8 cellular contexts compared by ENCODE assay signal in the genomic region with DNA sequence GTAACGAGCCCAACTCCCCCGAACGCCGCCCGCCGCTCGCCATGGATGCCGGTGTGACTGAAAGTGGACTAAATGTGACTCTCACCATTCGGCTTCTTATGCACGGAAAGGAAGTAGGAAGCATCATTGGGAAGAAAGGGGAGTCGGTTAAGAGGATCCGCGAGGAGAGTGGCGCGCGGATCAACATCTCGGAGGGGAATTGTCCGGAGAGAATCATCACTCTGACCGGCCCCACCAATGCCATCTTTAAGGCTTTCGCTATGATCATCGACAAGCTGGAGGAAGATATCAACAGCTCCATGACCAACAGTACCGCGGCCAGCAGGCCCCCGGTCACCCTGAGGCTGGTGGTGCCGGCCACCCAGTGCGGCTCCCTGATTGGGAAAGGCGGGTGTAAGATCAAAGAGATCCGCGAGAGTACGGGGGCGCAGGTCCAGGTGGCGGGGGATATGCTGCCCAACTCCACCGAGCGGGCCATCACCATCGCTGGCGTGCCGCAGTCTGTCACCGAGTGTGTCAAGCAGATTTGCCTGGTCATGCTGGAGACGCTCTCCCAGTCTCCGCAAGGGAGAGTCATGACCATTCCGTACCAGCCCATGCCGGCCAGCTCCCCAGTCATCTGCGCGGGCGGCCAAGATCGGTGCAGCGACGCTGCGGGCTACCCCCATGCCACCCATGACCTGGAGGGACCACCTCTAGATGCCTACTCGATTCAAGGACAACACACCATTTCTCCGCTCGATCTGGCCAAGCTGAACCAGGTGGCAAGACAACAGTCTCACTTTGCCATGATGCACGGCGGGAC. TPM values are rescaled to one million over a fixed set of nuclear protein-coding genes. Genes with fewer than 3 reads are reported as not detected.
DNase-seq lines count a peak whose midpoint lies in the region; ATAC-seq, FAIRE-seq and TF ChIP-seq lines count a peak whose summit lies in the region.

No MANE protein-coding gene starts in this region.

- peaks cover 35% of the 10 kb centered on the region for H3K4me1 ChIP-seq in GM12878 (ENCODE audit: control insufficient read depth, insufficient read depth, low read length)

- no peak for TF ChIP-seq EP300 in GM12878 (IDR thresholded peaks at IDR 0.05; ENCODE audit: borderline replicate concordance in 1 of 2, control insufficient read depth in 1 of 2, low read depth in 2 of 2, low read length in 2 of 2)

- no peak for TF ChIP-seq RAD21 in GM12878 (IDR thresholded peaks at IDR 0.05; ENCODE audit: insufficient read depth, low read depth, low read length)

- H3K27ac ChIP-seq in GM12878 (ENCODE audit: control insufficient read depth, insufficient read depth): peak overlapping the region; percentile 90

- H3K36me3 ChIP-seq in H7 (replicated peaks; ENCODE audit: control insufficient read depth, insufficient read depth, low read length): peaks cover 12% of the 10 kb centered on the region
- peaks cover 3 to 15% of the 10 kb centered on the region in 2 experiments for H3K36me3 ChIP-seq in GM12878 (ENCODE audit: control insufficient read depth in 2 of 2, insufficient read depth in 2 of 2, low read length in 1 of 2)

- CTCF ChIA-PET in GM12878 (lab: Yijun Ruan, JAX): interaction anchor here (1.0 to 3.4 kb wide), 12 partner anchors 16 to 175 kb away, joined by 3 to 25 read pairs (median 6); no protein-coding TSS in a partner anchor

- BruUV-seq in GM12878 (replicated peaks; lab: Mats Ljungman, UMichigan): TSS peak; percentile 87

- peak; percentile 43 for ATAC-seq in SK-N-SH treated with all-trans-retinoic acid at 6 μM for 48 hours
- peak; percentile 0 for ATAC-seq in GM12878
- no peak for ATAC-seq in HG02981 (IDR thresholded peaks at IDR 0.05; ENCODE audit: unreplicated experiment)
- no peak for ATAC-seq in GM21367 (IDR thresholded peaks at IDR 0.05; ENCODE audit: unreplicated experiment)

- FAIRE-seq in GM12878 (lab: Jason Lieb, UNC): no peak

- H2AFZ ChIP-seq in GM12878 (ENCODE audit: control insufficient read depth, low read depth, low read length): no peak overlapping the region

- peak; percentile 85 for TF ChIP-seq POLR2A in GM12878 (IDR thresholded peaks at IDR 0.05; ENCODE audit: low read depth, low read length)

- in situ Hi-C loops in GM12878 (cut with MboI): no loop called here

- H4K20me1 ChIP-seq in GM12878 (ENCODE audit: control insufficient read depth, insufficient read depth): no peaks in the 10 kb centered on the region

- peaks cover 60% of the 10 kb centered on the region for H3K79me2 ChIP-seq in GM12878 (ENCODE audit: control insufficient read depth, insufficient read depth, low read length)

- RAD21 ChIA-PET in GM12878 (lab: Charles Lee; ENCODE audit: unreplicated experiment): interaction anchor here (0.9 to 10.7 kb wide), 13 partner anchors 10 to 174 kb away, joined by 4 to 181 read pairs (median 11); partner anchors contain the start of genes MXD1 and PCYOX1

- TF ChIP-seq CTCF in GM12878 (IDR thresholded peaks at IDR 0.05 in 2 of 3, conservative IDR thresholded peaks at IDR 0.05 in 1 of 3; ENCODE audit: control insufficient read depth in 2 of 3, extremely low read depth in 1 of 3, insufficient read depth in 1 of 3, low read depth in 3 of 3, low read length in 3 of 3): peak in 1 of 3 experiments; percentile 17; a peak in 1 of 6 replicates

- intact Hi-C loops in GM12878 (cut with micrococcal nuclease; ENCODE audit: unreplicated experiment): loop anchor here (1.0 to 5.0 kb wide), 7 partner anchors 21 to 214 kb away; partner anchors contain the start of genes C2orf42, FAM136A, MXD1 and TIA1

- 1% methylated on average over 54 of the region's 54 CpGs for WGBS in GM12878 (ENCODE audit: insufficient coverage, insufficient replicate concordance, low lambda C conversion rate, missing lambda C conversion rate)

- peak overlapping the region; percentile 98 for H3K9ac ChIP-seq in GM12878 (ENCODE audit: control insufficient read depth, insufficient read depth, low read length)

- H3K27me3 ChIP-seq in H7 (ENCODE audit: control insufficient read depth, insufficient read depth, low read length) (no peaks in the 10 kb centered on the region), GM12878 (replicated peaks in 1 of 2; ENCODE audit: control insufficient read depth in 2 of 2, insufficient read depth in 2 of 2, low read length in 1 of 2) (no peaks in the 10 kb centered on the region)

- H3K9me3 ChIP-seq in GM12878 (replicated peaks; ENCODE audit: control insufficient read depth, insufficient read depth, low read length) (no peaks in the 10 kb centered on the region; the same call in none of the 3 replicates), iPS-18c (ENCODE audit: control insufficient read depth, insufficient read depth, low read length) (no peaks in the 10 kb centered on the region)

- SMC1A ChIA-PET in GM12878 (lab: Charles Lee; ENCODE audit: uncharacterized antibody, unreplicated experiment): interaction anchor here (1.0 to 9.6 kb wide), 11 partner anchors 18 to 174 kb away, joined by 3 to 147 read pairs (median 11); partner anchors contain the start of gene MXD1

- H3K4me2 ChIP-seq in GM12878 (ENCODE audit: control insufficient read depth, insufficient read depth): peak overlapping the region; percentile 96

- POLR2A ChIA-PET in GM12878 (lab: Charles Lee): interaction anchor here (1.0 to 13.4 kb wide), 11 partner anchors 11 to 174 kb away, joined by 3 to 187 read pairs (median 10); partner anchors contain the start of gene MXD1

- H3K4me3 ChIP-seq in H7 (ENCODE audit: insufficient read depth, low read depth, low read length): peak overlapping the region; percentile 79
- H3K4me3 ChIP-seq in GM12878: peak overlapping the region; percentile 92
- H3K4me3 ChIP-seq in iPS-18c (ENCODE audit: insufficient read depth, low read depth, low read length): peak overlapping the region; percentile 93
- H3K4me3 ChIP-seq in skeletal muscle cell (ENCODE audit: low read depth, low read length): peak overlapping the region; percentile 80

- DNase-seq in C1 segment of cervical spinal cord (lab: John Stamatoyannopoulos, UW) (peak in 9 of 14 donors; percentile 40 to 77 (median 63)), H7 (peak; percentile 70), GM12878 (ENCODE audit: low read depth, low spot score) (no peak), skeletal muscle cell (ENCODE audit: low read depth) (no peak)

TF ChIP-seq in SK-N-SH treated with all-trans-retinoic acid at 6 μM for 48 hours, 23 proteins besides CTCF, POLR2A, EP300 and RAD21 (continues in another document):
- TF ChIP-seq ZC3H10 (CRISPR knock-in tag; IDR thresholded peaks at IDR 0.05): no peak
- no peak for TF ChIP-seq ISL1 (CRISPR knock-in tag; IDR thresholded peaks at IDR 0.05)
- no peak for TF ChIP-seq TCF4 (CRISPR knock-in tag; IDR thresholded peaks at IDR 0.05; ENCODE audit: borderline replicate concordance)
- TF ChIP-seq TOX (CRISPR knock-in tag; IDR thresholded peaks at IDR 0.05; ENCODE audit: borderline replicate concordance): no peak
- no peak for TF ChIP-seq BACH2 (CRISPR knock-in tag; IDR thresholded peaks at IDR 0.05; ENCODE audit: borderline replicate concordance)
- TF ChIP-seq CSDC2 (CRISPR knock-in tag; IDR thresholded peaks at IDR 0.05): no peak
- TF ChIP-seq SNAI2 (CRISPR knock-in tag; IDR thresholded peaks at IDR 0.05): no peak
- no peak for TF ChIP-seq ZNF70 (CRISPR knock-in tag; IDR thresholded peaks at IDR 0.05)

TF ChIP-seq in GM12878, 131 proteins besides CTCF, POLR2A, EP300 and RAD21 (continues in another document):
- no peak for TF ChIP-seq PML (IDR thresholded peaks at IDR 0.05; ENCODE audit: low read length)
- TF ChIP-seq, protein P1, sequence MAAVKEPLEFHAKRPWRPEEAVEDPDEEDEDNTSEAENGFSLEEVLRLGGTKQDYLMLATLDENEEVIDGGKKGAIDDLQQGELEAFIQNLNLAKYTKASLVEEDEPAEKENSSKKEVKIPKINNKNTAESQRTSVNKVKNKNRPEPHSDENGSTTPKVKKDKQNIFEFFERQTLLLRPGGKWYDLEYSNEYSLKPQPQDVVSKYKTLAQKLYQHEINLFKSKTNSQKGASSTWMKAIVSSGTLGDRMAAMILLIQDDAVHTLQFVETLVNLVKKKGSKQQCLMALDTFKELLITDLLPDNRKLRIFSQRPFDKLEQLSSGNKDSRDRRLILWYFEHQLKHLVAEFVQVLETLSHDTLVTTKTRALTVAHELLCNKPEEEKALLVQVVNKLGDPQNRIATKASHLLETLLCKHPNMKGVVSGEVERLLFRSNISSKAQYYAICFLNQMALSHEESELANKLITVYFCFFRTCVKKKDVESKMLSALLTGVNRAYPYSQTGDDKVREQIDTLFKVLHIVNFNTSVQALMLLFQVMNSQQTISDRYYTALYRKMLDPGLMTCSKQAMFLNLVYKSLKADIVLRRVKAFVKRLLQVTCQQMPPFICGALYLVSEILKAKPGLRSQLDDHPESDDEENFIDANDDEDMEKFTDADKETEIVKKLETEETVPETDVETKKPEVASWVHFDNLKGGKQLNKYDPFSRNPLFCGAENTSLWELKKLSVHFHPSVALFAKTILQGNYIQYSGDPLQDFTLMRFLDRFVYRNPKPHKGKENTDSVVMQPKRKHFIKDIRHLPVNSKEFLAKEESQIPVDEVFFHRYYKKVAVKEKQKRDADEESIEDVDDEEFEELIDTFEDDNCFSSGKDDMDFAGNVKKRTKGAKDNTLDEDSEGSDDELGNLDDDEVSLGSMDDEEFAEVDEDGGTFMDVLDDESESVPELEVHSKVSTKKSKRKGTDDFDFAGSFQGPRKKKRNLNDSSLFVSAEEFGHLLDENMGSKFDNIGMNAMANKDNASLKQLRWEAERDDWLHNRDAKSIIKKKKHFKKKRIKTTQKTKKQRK (IDR thresholded peaks at IDR 0.05; ENCODE audit: low read depth, low read length): no peak
- TF ChIP-seq HDGF (IDR thresholded peaks at IDR 0.05): peak; percentile 76; the same call in 1 of the 2 replicates
- TF ChIP-seq RELA (IDR thresholded peaks at IDR 0.05; ENCODE audit: borderline replicate concordance, partially characterized antibody): no peak

RNA-seq across cellular contexts. Expression of gene PCBP1, which starts 0.6 kb away (rescaled TPM):
- total RNA-seq in H7 (2014; rRNA removed; shearing (Covaris generic)): 52.6 and 63.2 TPM in 2 replicates
- 26.7 and 27.7 TPM in 2 replicates for total RNA-seq in GM12878 (2013; cell fraction: nucleolus; rRNA removed)
- total RNA-seq in GM12878 (2014; rRNA removed) (64.0 and 84.2 TPM in 2 replicates), GM12878 (2014; rRNA removed; fragmentation: Illumina TruSeq; extraction: Trizol) (45.5 and 47.3 TPM in 2 replicates), GM12878 (2021) (494 and 497 TPM in 2 replicates)
- 211 TPM for polyA plus RNA-seq in GM12878 (2011; ENCODE audit: low read depth)
- polyA plus RNA-seq in GM12878 (2011; rRNA removed) (83.5 and 121 TPM in 2 replicates), GM12878 (2014; fragmentation: Illumina TruSeq; extraction: Trizol) (304 and 338 TPM in 2 replicates), GM12878 (2014; fragmentation: Nextera tagmentation; extraction: Ambion mirVana) (10 to 100 TPM; 24.4 to 28.9 TPM), GM12878 (2014; rRNA removed) (221 and 272 TPM in 2 replicates), GM12878 (2016; fragmentation: Nextera tagmentation; extraction: Ambion mirVana) (100 to 1,000 TPM; 138 to 259 TPM)
- polyA plus RNA-seq in GM12878 (2011; cell fraction: cytosol; rRNA removed): 149 and 196 TPM in 2 replicates
- polyA plus RNA-seq in GM12878 (2011; cell fraction: nucleus; rRNA removed): 123 and 173 TPM in 2 replicates
- polyA plus RNA-seq in GM12878 (2012): 433 and 458 TPM in 2 replicates
- polyA minus RNA-seq in GM12878 (2011; rRNA and poly(A)+ RNA removed): 85.5 and 116 TPM in 2 replicates
- 83.9 and 87.5 TPM in 2 replicates for polyA minus RNA-seq in GM12878 (2011; cell fraction: cytosol; rRNA and poly(A)+ RNA removed)
- polyA minus RNA-seq in GM12878 (2011; cell fraction: nucleus; rRNA and poly(A)+ RNA removed): 37.4 and 58.0 TPM in 2 replicates

Comparison
In these comparisons a context has a peak if more than half of its experiments do, and no peak if none do; other contexts are left out.
1. DNase-seq: peak in C1 segment of cervical spinal cord (9 of 14) and H7 (single experiment); none in GM12878 (single experiment) and skeletal muscle cell (single experiment).
2. ATAC-seq: peak in SK-N-SH treated with all-trans-retinoic acid at 6 μM for 48 hours (single experiment) and GM12878 (single experiment); none in HG02981 (single experiment) and GM21367 (single experiment).
3. Peak in every context shown above with its lines, with median percentiles within 50 percentile points of each other: H3K4me3 ChIP-seq.